Comparison of ENCODE assay signal across 7 cellular contexts in genomic region chr12:128989287-128989686, GRCh38.
"Had no signal": no experiment of that assay in that cellular context is flagged by ENCODE, and none has a peak within 500 bp of the region (broad histone marks: within the 10 kb centered on the region; RNA-seq: fewer than 3 reads in every experiment).

No MANE protein-coding gene starts in this region.

- H3K4me1 Mint-ChIP-seq: IgD-negative memory B cell had no signal

- H3K27ac ChIP-seq: HL-60 had no signal

- DNase-seq: IMR-90, KBM-7, KG1 had no signal

- H3K27ac Mint-ChIP-seq: IgD-negative memory B cell had no signal

- FAIRE-seq: HepG2, HTR-8/SVneo had no signal

- H3K4me3 Mint-ChIP-seq: IgD-negative memory B cell had no signal

- ATAC-seq: HepG2 had no signal
